ENCODE assay signal across 34 cellular contexts in the genomic region with DNA sequence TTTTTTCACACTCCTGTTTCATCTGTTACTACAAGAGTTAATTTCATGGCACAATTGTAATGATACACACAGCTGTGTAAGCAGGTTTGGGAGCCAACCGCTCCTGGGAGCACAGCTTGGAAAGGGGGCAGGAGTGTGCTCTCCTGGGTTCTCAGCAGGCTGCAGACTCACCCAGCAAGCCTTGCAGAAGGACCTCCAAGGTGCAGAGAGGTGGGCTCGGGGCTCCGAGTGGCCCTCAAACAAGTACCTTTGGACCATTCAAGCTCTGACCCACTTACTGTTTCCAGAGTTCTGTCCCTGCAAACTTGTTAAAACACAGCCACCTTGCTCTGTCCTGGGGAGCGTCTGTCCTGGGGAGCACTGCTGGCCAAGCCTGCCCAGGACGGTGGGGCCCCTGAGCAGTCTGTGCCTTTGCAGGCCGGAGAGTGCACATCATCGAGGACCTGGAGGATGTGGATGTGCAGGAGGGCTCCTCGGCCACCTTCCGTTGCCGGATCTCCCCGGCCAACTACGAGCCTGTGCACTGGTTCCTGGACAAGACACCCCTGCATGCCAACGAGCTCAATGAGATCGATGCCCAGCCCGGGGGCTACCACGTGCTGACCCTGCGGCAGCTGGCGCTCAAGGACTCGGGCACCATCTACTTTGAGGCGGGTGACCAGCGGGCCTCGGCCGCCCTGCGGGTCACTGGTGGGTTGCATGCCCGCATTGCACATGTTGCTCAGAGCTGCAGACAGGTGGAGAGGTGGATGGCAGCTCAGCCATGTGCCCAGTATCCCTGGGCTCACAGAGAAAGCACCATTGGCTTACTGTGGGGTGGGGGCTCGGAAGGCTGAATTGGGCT.
DNase-seq lines count a peak whose midpoint lies in the region; ATAC-seq, FAIRE-seq and TF ChIP-seq lines count a peak whose summit lies in the region.
"Had no signal": no experiment of that assay in that cellular context is flagged by ENCODE, and none has a peak within 500 bp of the region (broad histone marks: within the 10 kb centered on the region; RNA-seq: fewer than 3 reads in every experiment).

No MANE protein-coding gene starts in this region.

- no peak overlapping the region for H2AFZ ChIP-seq in HepG2 (ENCODE audit: low read length)

- TF ChIP-seq EP300 in HepG2 (IDR thresholded peaks at IDR 0.05; ENCODE audit: low read depth in 2 of 2, low read length in 2 of 2) (no peak), HepG2 (CRISPR knock-in tag; IDR thresholded peaks at IDR 0.05; ENCODE audit: borderline replicate concordance) (no peak)

- H3K27me3 ChIP-seq in right lobe of liver (no peaks in the 10 kb centered on the region), HepG2 (ENCODE audit: control insufficient read depth in 1 of 2, insufficient read depth in 2 of 2, low read length in 2 of 2) (peaks cover 7 to 59% of the 10 kb centered on the region in 2 experiments)
- H3K27me3 ChIP-seq: breast epithelium, thyroid gland had no signal

- H3K4me2 ChIP-seq in HepG2 (ENCODE audit: low read depth, low read length) = no peak overlapping the region
- H3K4me2 ChIP-seq: SK-N-SH had no signal

- H3K79me2 ChIP-seq in HepG2 (ENCODE audit: insufficient read depth, low read length) = no peaks in the 10 kb centered on the region

- TF ChIP-seq RAD21 in HepG2 (CRISPR knock-in tag; IDR thresholded peaks at IDR 0.05) = no peak

- no peaks in the 10 kb centered on the region for H3K36me3 Mint-ChIP-seq in chondrocyte (ENCODE audit: low read depth)

- no peak for TF ChIP-seq POLR2A in right lobe of liver (IDR thresholded peaks at IDR 0.05)
- no peak for TF ChIP-seq POLR2A in HepG2 (IDR thresholded peaks at IDR 0.05; ENCODE audit: insufficient read depth in 1 of 2, low read depth in 2 of 2, low read length in 2 of 2)

- H3K27me3 Mint-ChIP-seq in chondrocyte (ENCODE audit: low read depth) = no peaks in the 10 kb centered on the region
- H3K27me3 Mint-ChIP-seq: activated CD4-positive, alpha-beta memory T cell treated with anti-CD3 and anti-CD28 coated beads, Interleukin-2, amount 10 ng/mL, durations not matched to agents 7 days and 5 days; memory B cell; stimulated activated naive CD8-positive, alpha-beta T cell treated with anti-CD3 and anti-CD28 coated beads, Interleukin-15, Interleukin-2, amounts not matched to agents 100 ng/mL and 50 ng/mL, for 24 hours had no signal

- no peaks in the 10 kb centered on the region for H3K9me3 Mint-ChIP-seq in chondrocyte (ENCODE audit: low read depth)
- H3K9me3 Mint-ChIP-seq: activated CD4-positive, alpha-beta memory T cell treated with anti-CD3 and anti-CD28 coated beads, Interleukin-2, amount 10 ng/mL, durations not matched to agents 7 days and 5 days; memory B cell; neural crest cell; stimulated activated naive CD8-positive, alpha-beta T cell treated with anti-CD3 and anti-CD28 coated beads, Interleukin-15, Interleukin-2, amounts not matched to agents 100 ng/mL and 50 ng/mL, for 24 hours; T-helper 1 cell treated with Interleukin-12 subunit alpha and Interleukin-12 subunit beta and Interleukin-4 antibody, amounts not matched to agents 30 μg/mL and 1 μg/mL, for 36 hours had no signal

- H3K4me3 Mint-ChIP-seq in chondrocyte (ENCODE audit: unreplicated experiment) = no peak overlapping the region
- H3K4me3 Mint-ChIP-seq: activated CD4-positive, alpha-beta memory T cell treated with anti-CD3 and anti-CD28 coated beads, Interleukin-2, amount 10 ng/mL, durations not matched to agents 7 days and 5 days; memory B cell; neural crest cell; stimulated activated naive CD8-positive, alpha-beta T cell treated with anti-CD3 and anti-CD28 coated beads, Interleukin-15, Interleukin-2, amounts not matched to agents 100 ng/mL and 50 ng/mL, for 24 hours; T-helper 1 cell treated with Interleukin-12 subunit alpha and Interleukin-12 subunit beta and Interleukin-4 antibody, amounts not matched to agents 30 μg/mL and 1 μg/mL, for 36 hours had no signal

- H3K4me3 ChIP-seq in right lobe of liver = no peak overlapping the region
- no peak overlapping the region for H3K4me3 ChIP-seq in HepG2 (replicated peaks in 1 of 3; ENCODE audit: insufficient read depth in 1 of 3, low read depth in 2 of 3, low read length in 3 of 3)
- H3K4me3 ChIP-seq: breast epithelium, prostate gland, thyroid gland had no signal

- no CpG with 5 or more reads among the region's 26 CpGs for WGBS in right lobe of liver (ENCODE audit: insufficient coverage, low coverage, low lambda C conversion rate, missing lambda C conversion rate)
- WGBS in HepG2 (ENCODE audit: low lambda C conversion rate) = 67% methylated on average over 3 of the region's 26 CpGs

- H3K4me1 ChIP-seq in right lobe of liver (no peaks in the 10 kb centered on the region), HepG2 (ENCODE audit: insufficient read depth, low read length) (no peaks in the 10 kb centered on the region)
- H3K4me1 ChIP-seq: breast epithelium, prostate gland, thyroid gland had no signal

- in situ Hi-C loops in HepG2 (cut with HindIII; ENCODE audit: extremely low pct_ligation_motif_present, low pct_unique_long_range_greater_than_20kb) = no loop called here

- no TSS peak for BruUV-seq in HepG2 (replicated peaks; lab: Mats Ljungman, UMichigan)

- no peaks in the 10 kb centered on the region for H3K4me1 Mint-ChIP-seq in chondrocyte (ENCODE audit: low read depth)
- H3K4me1 Mint-ChIP-seq: activated CD4-positive, alpha-beta memory T cell treated with anti-CD3 and anti-CD28 coated beads, Interleukin-2, amount 10 ng/mL, durations not matched to agents 7 days and 5 days; memory B cell; neural crest cell had no signal

- H3K27ac ChIP-seq in right lobe of liver (no peak overlapping the region), HepG2 (ENCODE audit: extremely low read length, insufficient read depth, low read length) (no peak overlapping the region)
- H3K27ac ChIP-seq: breast epithelium, C4-2B, prostate gland, RWPE1, thyroid gland had no signal

- ATAC-seq in right lobe of liver (no peak), HepG2 (no peak)
- ATAC-seq: activated CD4-positive, CD25-positive, alpha-beta regulatory T cell treated with anti-CD3 and anti-CD28 coated beads, Interleukin-2, amount 50 U/mL, for 24 hours had no signal

- H3K36me3 ChIP-seq in right lobe of liver = no peaks in the 10 kb centered on the region
- H3K36me3 ChIP-seq in HepG2 (replicated peaks in 1 of 2; ENCODE audit: control insufficient read depth in 1 of 2, insufficient read depth in 2 of 2, low read length in 2 of 2) = no peaks in the 10 kb centered on the region
- H3K36me3 ChIP-seq: breast epithelium, prostate gland, thyroid gland had no signal

- H3K9me3 ChIP-seq in right lobe of liver = no peaks in the 10 kb centered on the region
- no peaks in the 10 kb centered on the region for H3K9me3 ChIP-seq in HepG2 (ENCODE audit: low read length)
- H3K9me3 ChIP-seq: breast epithelium, prostate gland, SK-N-SH, thyroid gland had no signal

- intact Hi-C loops in right lobe of liver (cut with DNase I) = no loop called here
- intact Hi-C loops in HepG2 (cut with micrococcal nuclease; ENCODE audit: unreplicated experiment) = no loop called here
- intact Hi-C loops in posterior cingulate gyrus (cut with DNase I) = no loop called here

- CTCF ChIA-PET in HepG2 (lab: Yijun Ruan, JAX; ENCODE audit: low intra/inter-chr PET ratio, low total read pairs) = no interaction called here

- TF ChIP-seq CTCF in right lobe of liver (IDR thresholded peaks at IDR 0.05) (no peak), HepG2 (CRISPR knock-in tag; IDR thresholded peaks at IDR 0.05) (no peak), chondrocyte (IDR thresholded peaks at IDR 0.05) (no peak)

- H3K9ac ChIP-seq in HepG2 (ENCODE audit: insufficient read depth, low read depth, low read length) = no peak overlapping the region
- H3K9ac ChIP-seq: SK-N-SH had no signal

- FAIRE-seq in HepG2 (lab: Jason Lieb, UNC) = no peak
- FAIRE-seq: colon, GM18507, TTC549 had no signal

- peak; percentile 13 to 44 (median 41) for DNase-seq in right lobe of liver
- no peak for DNase-seq in HepG2 (ENCODE audit: low spot score)
- DNase-seq in chondrocyte (ENCODE audit: low spot score) = peak; percentile 94
- peak in 6 of 10 donors; percentile 4 to 81 (median 36) for DNase-seq in posterior cingulate gyrus
- DNase-seq in DMS79 (lab: John Stamatoyannopoulos, UW) = no peak
- DNase-seq in NCI-H524 (lab: John Stamatoyannopoulos, UW) = no peak
- no peak for DNase-seq in A172 (ENCODE audit: low spot score)
- DNase-seq: activated CD4-positive, alpha-beta memory T cell treated with anti-CD3 and anti-CD28 coated beads, Interleukin-2, amount 10 ng/mL, durations not matched to agents 7 days and 5 days; activated gamma-delta T cell; amygdala; Calu3; DND-41; effector memory CD4-positive, alpha-beta T cell; HCEC 1CT; KBM-7; MM.1S; NCI-H1417 treated with DMSO at 0.1 percent for 48 hours; NCI-H2081; NCI-H345; NCI-H774; SK-N-SH; thyroid gland had no signal

- H4K20me1 ChIP-seq in HepG2 (ENCODE audit: insufficient read depth, low read length) = no peaks in the 10 kb centered on the region

- POLR2A ChIA-PET in HepG2 (lab: Yijun Ruan, JAX) = no interaction called here

- no peak overlapping the region for H3K27ac Mint-ChIP-seq in chondrocyte (ENCODE audit: unreplicated experiment)
- H3K27ac Mint-ChIP-seq: activated CD4-positive, alpha-beta memory T cell treated with anti-CD3 and anti-CD28 coated beads, Interleukin-2, amount 10 ng/mL, durations not matched to agents 7 days and 5 days; memory B cell; stimulated activated naive CD8-positive, alpha-beta T cell treated with anti-CD3 and anti-CD28 coated beads, Interleukin-15, Interleukin-2, amounts not matched to agents 100 ng/mL and 50 ng/mL, for 24 hours; T-helper 1 cell treated with Interleukin-12 subunit alpha and Interleukin-12 subunit beta and Interleukin-4 antibody, amounts not matched to agents 30 μg/mL and 1 μg/mL, for 36 hours had no signal

TF ChIP-seq in HepG2, 621 proteins besides CTCF, POLR2A, EP300 and RAD21 (continues in another document):
- no peak for TF ChIP-seq ZNF83 (CRISPR knock-in tag; IDR thresholded peaks at IDR 0.05; ENCODE audit: borderline replicate concordance)
- TF ChIP-seq NCOA5 (CRISPR knock-in tag; IDR thresholded peaks at IDR 0.05) = no peak
- no peak for TF ChIP-seq NFYB (CRISPR knock-in tag; IDR thresholded peaks at IDR 0.05)
- TF ChIP-seq FOXP4 (CRISPR knock-in tag; IDR thresholded peaks at IDR 0.05) = no peak

Comparison
In these comparisons a context has a peak if more than half of its experiments do, and no peak if none do; other contexts are left out.
1. DNase-seq: peak in right lobe of liver (3 of 3), chondrocyte (single experiment) and posterior cingulate gyrus (6 of 10); none in HepG2 (single experiment), DMS79 (single experiment), NCI-H524 (0 of 2) and A172 (single experiment).